8 cellular contexts compared by ENCODE assay signal in genomic region chr2:136025057-136025973, GRCh38. TPM values are rescaled to one million over a fixed set of nuclear protein-coding genes. Genes with fewer than 3 reads are reported as not detected.
DNase-seq lines count a peak whose midpoint lies in the region; ATAC-seq and TF ChIP-seq lines count a peak whose summit lies in the region.

No MANE protein-coding gene starts in this region.

- peak overlapping the region in 7 of 12 donors; percentile 0 to 34 (median 18) for H3K4me3 ChIP-seq in heart left ventricle
- peak overlapping the region; percentile 22 for H3K4me3 ChIP-seq in osteoblast (ENCODE audit: insufficient read depth, low read length)

- H3K27me3 ChIP-seq in heart left ventricle (no peaks in the 10 kb centered on the region), osteoblast (ENCODE audit: insufficient read depth, low read length) (no peaks in the 10 kb centered on the region)

- peak overlapping the region; percentile 57 for H3K4me2 ChIP-seq in osteoblast (ENCODE audit: insufficient read depth, low read length)

- H4K20me1 ChIP-seq in osteoblast (ENCODE audit: insufficient read depth, low read length), result no peaks in the 10 kb centered on the region

- no peak for TF ChIP-seq POLR2A in heart left ventricle (IDR thresholded peaks at IDR 0.05)

- DNase-seq in AG08396 (ENCODE audit: low spot score) (peak; percentile 28), NCI-H2107 treated with DMSO at 0.1 percent for 48 hours (lab: John Stamatoyannopoulos, UW; ENCODE audit: unreplicated experiment) (peak; percentile 83), heart left ventricle (peak; percentile 82 to 86 (median 84)), osteoblast (ENCODE audit: insufficient read length, low spot score, missing footprints) (peak; percentile 59), SIG-M5 (lab: John Stamatoyannopoulos, UW) (no peak)
- peak in 1 of 2 donors; percentile 31 for DNase-seq in activated naive CD4-positive, alpha-beta T cell treated with anti-CD3 and anti-CD28 coated beads, Interleukin-2, amount 50 U/mL, for 72 hours (ENCODE audit: low spot score in 2 of 2)

- no peak overlapping the region for H3K27ac Mint-ChIP-seq in activated naive CD4-positive, alpha-beta T cell treated with anti-CD3 and anti-CD28 coated beads, Interleukin-2, amount 50 U/mL, for 72 hours

- intact Hi-C loops in heart left ventricle (cut with DNase I), result loop anchor here in 1 of 10 donors (5.0 kb wide), 1 partner anchor 92 kb away; the partner anchor contains the start of gene CXCR4

- no peaks in the 10 kb centered on the region for H3K79me2 ChIP-seq in osteoblast (ENCODE audit: insufficient read depth, low read length)

- H3K4me1 ChIP-seq in heart left ventricle (peaks cover 0 to 20% (median 2%) of the 10 kb centered on the region in 12 donors), osteoblast (ENCODE audit: insufficient read depth, low read length) (no peaks in the 10 kb centered on the region)

- no peaks in the 10 kb centered on the region for H3K9me3 Mint-ChIP-seq in activated naive CD4-positive, alpha-beta T cell treated with anti-CD3 and anti-CD28 coated beads, Interleukin-2, amount 50 U/mL, for 72 hours

- H3K9me3 ChIP-seq in heart left ventricle (no peaks in the 10 kb centered on the region), osteoblast (ENCODE audit: low read depth, low read length) (no peaks in the 10 kb centered on the region)

- peak overlapping the region; percentile 76 for H2AFZ ChIP-seq in osteoblast (ENCODE audit: low read length)

- WGBS in heart left ventricle, 4 donors, result 31 to 37% (median 33%) methylated on average over 41 to 43 of the region's 43 CpGs

- H3K27ac ChIP-seq in heart left ventricle, result peak overlapping the region in 7 of 12 donors; percentile 17 to 63 (median 31)
- H3K27ac ChIP-seq in osteoblast (ENCODE audit: low read depth, low read length), result no peak overlapping the region

- no peak for TF ChIP-seq CTCF in heart left ventricle (IDR thresholded peaks at IDR 0.05)
- no peak for TF ChIP-seq CTCF in osteoblast (IDR thresholded peaks at IDR 0.05; ENCODE audit: extremely low read depth, low read depth, low read length)

- H3K36me3 ChIP-seq in heart left ventricle (no peaks in the 10 kb centered on the region), osteoblast (ENCODE audit: insufficient read depth, low read length) (no peaks in the 10 kb centered on the region)

- ATAC-seq in GM21390 (IDR thresholded peaks at IDR 0.05; ENCODE audit: unreplicated experiment) (peak; percentile 66), heart left ventricle (peak; percentile 93 to 99 (median 98)), GM18907 (IDR thresholded peaks at IDR 0.05; ENCODE audit: unreplicated experiment) (no peak)
- ATAC-seq in activated naive CD4-positive, alpha-beta T cell treated with anti-CD3 and anti-CD28 coated beads, Interleukin-2, amount 50 U/mL, for 72 hours, result peak; percentile 77 to 82

- H3K36me3 Mint-ChIP-seq in activated naive CD4-positive, alpha-beta T cell treated with anti-CD3 and anti-CD28 coated beads, Interleukin-2, amount 50 U/mL, for 72 hours, result peaks cover 0 to 8% of the 10 kb centered on the region in 2 donors

RNA-seq across cellular contexts. Expression of gene DARS1, which starts 39.9 kb away (rescaled TPM):
- 100 to 1,000 TPM; 138 to 180 TPM for total RNA-seq in activated naive CD4-positive, alpha-beta T cell treated with anti-CD3 and anti-CD28 coated beads, Interleukin-2, amount 50 U/mL, for 72 hours
- total RNA-seq in heart left ventricle, result 10 to 100 TPM; 51.2 to 64.4 (median 55.0) TPM
- 10 to 100 TPM; 64.8 to 90.0 TPM for polyA plus RNA-seq in heart left ventricle
- total RNA-seq in osteoblast, result 100 and 119 TPM in 2 replicates
